Comparison of ENCODE assay signal across 8 cellular contexts in the genomic region with DNA sequence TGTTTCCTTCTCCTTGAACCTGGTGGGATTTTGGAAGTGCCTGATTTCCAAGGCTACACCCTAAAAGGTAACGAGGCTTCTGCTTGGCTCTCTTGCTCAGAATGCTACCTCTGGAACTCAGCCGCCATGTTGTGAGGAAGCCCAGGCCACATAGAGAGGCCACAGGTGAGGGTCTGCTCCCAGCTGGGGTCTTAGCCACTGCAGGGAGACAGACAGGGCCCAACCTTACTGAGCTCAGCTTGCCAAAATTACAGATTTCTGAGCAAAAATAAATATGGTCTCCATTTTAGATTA.
"Had no signal": no experiment of that assay in that cellular context is flagged by ENCODE, and none has a peak within 500 bp of the region (broad histone marks: within the 10 kb centered on the region; RNA-seq: fewer than 3 reads in every experiment).

No MANE protein-coding gene starts in this region.

- H3K4me1 ChIP-seq: colonic mucosa had no signal

- H3K9me3 ChIP-seq: colonic mucosa, esophagus squamous epithelium, gastrocnemius medialis, left lung, lower lobe of right lung, mucosa of descending colon had no signal

- H3K27ac ChIP-seq: colonic mucosa, esophagus squamous epithelium, gastrocnemius medialis, heart right ventricle, left lung, lower lobe of right lung had no signal

- H3K36me3 ChIP-seq: colonic mucosa, esophagus squamous epithelium, gastrocnemius medialis, heart right ventricle, left lung, lower lobe of right lung had no signal

- H3K27me3 ChIP-seq: colonic mucosa, dorsolateral prefrontal cortex, gastrocnemius medialis had no signal

- H3K4me3 ChIP-seq: colonic mucosa, left lung, lower lobe of right lung, mucosa of descending colon had no signal
